8 cellular contexts compared by ENCODE assay signal in genomic region chr11:65040520-65041205, GRCh38.
DNase-seq lines count a peak whose midpoint lies in the region; ATAC-seq and TF ChIP-seq lines count a peak whose summit lies in the region.

No MANE protein-coding gene starts in this region.

- H3K4me3 ChIP-seq in WI38 (ENCODE audit: low read depth, low read length) (peak overlapping the region; percentile 74), cardiac fibroblast (replicated peaks in 1 of 2; ENCODE audit: low read depth in 2 of 2, low read length in 2 of 2) (peak overlapping the region; percentile 63 to 70)

- ATAC-seq in GM18909 (IDR thresholded peaks at IDR 0.05; ENCODE audit: poor library complexity, unreplicated experiment) = peak; percentile 88
- ATAC-seq in HG03159 (IDR thresholded peaks at IDR 0.05; ENCODE audit: unreplicated experiment) = peak; percentile 77

- DNase-seq in AG08395 (ENCODE audit: low spot score) (peak; percentile 96), NCI-H2227 (lab: John Stamatoyannopoulos, UW; ENCODE audit: unreplicated experiment) (peak; percentile 98), cardiac fibroblast (ENCODE audit: low read depth in 2 of 2) (peak; percentile 92 to 95), inferior parietal cortex (ENCODE audit: extremely low spot score) (peak; percentile 90), smooth muscle cell of the brain vasculature (ENCODE audit: low read depth, low spot score) (peak; percentile 84)

- no peak for TF ChIP-seq CTCF in WI38 (IDR thresholded peaks at IDR 0.05; ENCODE audit: low read depth, low read length)
- no peak for TF ChIP-seq CTCF in cardiac fibroblast (IDR thresholded peaks at IDR 0.05; ENCODE audit: low read depth, low read length)

Comparison
In these comparisons a context has a peak if more than half of its experiments do, and no peak if none do; other contexts are left out.
1. Peak in every context shown above with its lines: DNase-seq, ATAC-seq and H3K4me3 ChIP-seq.